ENCODE assay signal across 22 cellular contexts in the genomic region with DNA sequence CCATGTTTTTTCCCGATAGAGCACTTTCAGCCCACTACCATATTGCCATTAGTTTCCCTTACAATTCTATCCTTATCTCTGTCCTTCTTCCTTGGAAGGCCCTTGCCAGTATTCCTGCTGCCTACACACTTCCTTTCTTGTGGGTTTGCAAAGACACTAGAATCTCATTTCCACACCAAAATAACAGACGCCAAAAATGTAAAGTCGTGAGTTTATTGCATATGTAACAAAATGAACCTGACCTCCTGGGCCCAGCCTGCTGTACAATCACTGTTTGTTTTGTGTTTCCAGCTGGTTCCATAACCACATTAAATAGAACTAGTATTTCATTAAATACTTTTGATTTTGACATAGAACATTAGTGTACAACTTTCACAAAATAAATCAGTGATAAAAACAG.
A peak's percentile ranks its signal among the peaks of the same experiment; 100 is the strongest.
DNase-seq lines count a peak whose midpoint lies in the region; ATAC-seq and TF ChIP-seq lines count a peak whose summit lies in the region.
"Had no signal": no experiment of that assay in that cellular context is flagged by ENCODE, and none has a peak within 500 bp of the region (broad histone marks: within the 10 kb centered on the region; RNA-seq: fewer than 3 reads in every experiment).

No MANE protein-coding gene starts in this region.

- in situ Hi-C loops in gastrocnemius medialis (cut with MboI; ENCODE audit: low sequenced_read_pairs in 4 of 4) = no loop called here

- no peak for DNase-seq in activated naive CD4-positive, alpha-beta T cell treated with anti-CD3 and anti-CD28 coated beads, Interleukin-2, amount 50 U/mL, for 16 hours
- no peak for DNase-seq in activated naive CD8-positive, alpha-beta T cell treated with anti-CD3 and anti-CD28 coated beads, Interleukin-2, amount 50 U/mL, for 24 hours
- DNase-seq in fibroblast of lung (ENCODE audit: low read depth in 2 of 2) (peak; percentile 48 to 60), smooth muscle cell of the brain vasculature (ENCODE audit: low read depth, low spot score) (peak; percentile 33), gastrocnemius medialis (no peak)
- DNase-seq: ACHN; activated effector memory CD4-positive, alpha-beta T cell treated with anti-CD3 and anti-CD28 coated beads, Interleukin-2, amount 50 U/mL, for 16 hours; C1 segment of cervical spinal cord; colonic mucosa; DMS153; foreskin fibroblast; NCI-H187; NCI-H2227 treated with DMSO at 0.1 percent for 48 hours; NCI-H748 treated with DMSO at 0.1 percent for 48 hours; Right ventricle myocardium superior; stimulated activated CD4-positive, alpha-beta T cell treated with anti-CD3 and anti-CD28 coated beads, Interleukin-15, amount 100 ng/mL, for 24 hours had no signal

- no peaks in the 10 kb centered on the region for H3K9me3 ChIP-seq in fibroblast of lung (ENCODE audit: control insufficient read depth, insufficient read depth, low read depth, low read length)
- no peaks in the 10 kb centered on the region for H3K9me3 ChIP-seq in gastrocnemius medialis
- H3K9me3 ChIP-seq: colonic mucosa, suprapubic skin had no signal

- no peaks in the 10 kb centered on the region for H3K9me3 Mint-ChIP-seq in activated naive CD4-positive, alpha-beta T cell treated with anti-CD3 and anti-CD28 coated beads, Interleukin-2, amount 50 U/mL, for 24 hours
- H3K9me3 Mint-ChIP-seq in activated naive CD8-positive, alpha-beta T cell treated with anti-CD3 and anti-CD28 coated beads, Interleukin-2, amount 50 U/mL, for 24 hours = no peaks in the 10 kb centered on the region

- no peak overlapping the region for H3K27ac ChIP-seq in fibroblast of lung (ENCODE audit: insufficient read depth, low read length)
- H3K27ac ChIP-seq in gastrocnemius medialis = no peak overlapping the region
- H3K27ac ChIP-seq: colonic mucosa, KMS-11, suprapubic skin had no signal

- H2AFZ ChIP-seq in fibroblast of lung (ENCODE audit: low read length) = no peak overlapping the region

- H3K27me3 Mint-ChIP-seq in activated naive CD4-positive, alpha-beta T cell treated with anti-CD3 and anti-CD28 coated beads, Interleukin-2, amount 50 U/mL, for 24 hours = no peaks in the 10 kb centered on the region
- H3K27me3 Mint-ChIP-seq in activated naive CD8-positive, alpha-beta T cell treated with anti-CD3 and anti-CD28 coated beads, Interleukin-2, amount 50 U/mL, for 24 hours = no peaks in the 10 kb centered on the region

- TF ChIP-seq CTCF in fibroblast of lung (conservative IDR thresholded peaks at IDR 0.05 in 1 of 2, IDR thresholded peaks at IDR 0.05 in 1 of 2; ENCODE audit: low read depth in 1 of 2, low read length in 2 of 2) (no peak), gastrocnemius medialis (IDR thresholded peaks at IDR 0.05 in 4 of 5, conservative IDR thresholded peaks at IDR 0.05 in 1 of 5) (no peak)

- no peak for TF ChIP-seq POLR2A in gastrocnemius medialis (IDR thresholded peaks at IDR 0.05)

- H3K9ac ChIP-seq in fibroblast of lung (ENCODE audit: insufficient read depth, low read length) = no peak overlapping the region
- H3K9ac ChIP-seq: KMS-11 had no signal

- H3K4me1 ChIP-seq in fibroblast of lung (ENCODE audit: control insufficient read depth, extremely low read depth, insufficient read depth, low read length) = no peaks in the 10 kb centered on the region
- peaks cover 0 to 14% of the 10 kb centered on the region in 2 donors for H3K4me1 ChIP-seq in gastrocnemius medialis

- H3K27me3 ChIP-seq in fibroblast of lung (ENCODE audit: control insufficient read depth, insufficient read depth, low read length) (no peaks in the 10 kb centered on the region), gastrocnemius medialis (no peaks in the 10 kb centered on the region)
- H3K27me3 ChIP-seq: colonic mucosa, suprapubic skin had no signal

- H3K27ac Mint-ChIP-seq in activated naive CD4-positive, alpha-beta T cell treated with anti-CD3 and anti-CD28 coated beads, Interleukin-2, amount 50 U/mL, for 24 hours = peak overlapping the region; percentile 43
- H3K27ac Mint-ChIP-seq in activated naive CD8-positive, alpha-beta T cell treated with anti-CD3 and anti-CD28 coated beads, Interleukin-2, amount 50 U/mL, for 24 hours = peak overlapping the region; percentile 7

- H3K36me3 ChIP-seq in fibroblast of lung (ENCODE audit: control insufficient read depth, insufficient read depth, low read length) = peaks cover 18% of the 10 kb centered on the region
- peaks cover 0 to 42% of the 10 kb centered on the region in 2 donors for H3K36me3 ChIP-seq in gastrocnemius medialis

- no peak overlapping the region for H3K4me2 ChIP-seq in fibroblast of lung (ENCODE audit: extremely low read depth, insufficient read depth, low read length)
- H3K4me2 ChIP-seq: KMS-11 had no signal

- no peaks in the 10 kb centered on the region for H3K79me2 ChIP-seq in fibroblast of lung (ENCODE audit: control insufficient read depth, insufficient read depth, low read length)

- peaks cover 8% of the 10 kb centered on the region for H3K36me3 Mint-ChIP-seq in activated naive CD4-positive, alpha-beta T cell treated with anti-CD3 and anti-CD28 coated beads, Interleukin-2, amount 50 U/mL, for 24 hours
- peaks cover 24% of the 10 kb centered on the region for H3K36me3 Mint-ChIP-seq in activated naive CD8-positive, alpha-beta T cell treated with anti-CD3 and anti-CD28 coated beads, Interleukin-2, amount 50 U/mL, for 24 hours (ENCODE audit: low read depth)

- H3K4me1 Mint-ChIP-seq in activated naive CD4-positive, alpha-beta T cell treated with anti-CD3 and anti-CD28 coated beads, Interleukin-2, amount 50 U/mL, for 24 hours = peaks cover 4% of the 10 kb centered on the region
- H3K4me1 Mint-ChIP-seq in activated naive CD8-positive, alpha-beta T cell treated with anti-CD3 and anti-CD28 coated beads, Interleukin-2, amount 50 U/mL, for 24 hours = peaks cover 3% of the 10 kb centered on the region

- H3K4me3 Mint-ChIP-seq in activated naive CD4-positive, alpha-beta T cell treated with anti-CD3 and anti-CD28 coated beads, Interleukin-2, amount 50 U/mL, for 24 hours = no peak overlapping the region
- no peak overlapping the region for H3K4me3 Mint-ChIP-seq in activated naive CD8-positive, alpha-beta T cell treated with anti-CD3 and anti-CD28 coated beads, Interleukin-2, amount 50 U/mL, for 24 hours

- no peak for ATAC-seq in activated naive CD8-positive, alpha-beta T cell treated with anti-CD3 and anti-CD28 coated beads, Interleukin-2, amount 50 U/mL, for 24 hours
- ATAC-seq in gastrocnemius medialis = no peak
- ATAC-seq in HG03139 (IDR thresholded peaks at IDR 0.05; ENCODE audit: unreplicated experiment) = no peak
- ATAC-seq in HG03097 (IDR thresholded peaks at IDR 0.05; ENCODE audit: low FRiP score, unreplicated experiment) = no peak
- ATAC-seq: right cardiac atrium had no signal

- H3K4me3 ChIP-seq in fibroblast of lung (replicated peaks in 1 of 4; ENCODE audit: control extremely low read depth in 1 of 4, insufficient read depth in 1 of 4, low read depth in 3 of 4, low read length in 4 of 4) (no peak overlapping the region), gastrocnemius medialis (no peak overlapping the region)
- H3K4me3 ChIP-seq: colonic mucosa, suprapubic skin had no signal

- intact Hi-C loops in gastrocnemius medialis (cut with DNase I; ENCODE audit: low total_unique reads) = no loop called here

- no peaks in the 10 kb centered on the region for H4K20me1 ChIP-seq in fibroblast of lung (ENCODE audit: control insufficient read depth, extremely low read depth, insufficient read depth, low read length)

Comparison
In these comparisons a context has a peak if more than half of its experiments do, and no peak if none do; other contexts are left out.
1. DNase-seq: peak in fibroblast of lung (2 of 2) and smooth muscle cell of the brain vasculature (single experiment); none in activated naive CD4-positive, alpha-beta T cell treated with anti-CD3 and anti-CD28 coated beads, Interleukin-2, amount 50 U/mL, for 16 hours (single experiment), activated naive CD8-positive, alpha-beta T cell treated with anti-CD3 and anti-CD28 coated beads, Interleukin-2, amount 50 U/mL, for 24 hours (single experiment) and gastrocnemius medialis (0 of 2).